20 cellular contexts compared by ENCODE assay signal in genomic region chr1:248812736-248813425, GRCh38. TPM values are rescaled to one million over a fixed set of nuclear protein-coding genes. Genes with fewer than 3 reads are reported as not detected.
DNase-seq lines count a peak whose midpoint lies in the region; ATAC-seq and TF ChIP-seq lines count a peak whose summit lies in the region.
"Had no signal": no experiment of that assay in that cellular context is flagged by ENCODE, and none has a peak within 500 bp of the region (broad histone marks: within the 10 kb centered on the region; RNA-seq: fewer than 3 reads in every experiment).

No MANE protein-coding gene starts in this region.

- WGBS in H9 (ENCODE audit: extremely low coverage, insufficient read length, low lambda C conversion rate) = 100% methylated on average over 3 of the region's 23 CpGs

- no peak overlapping the region for H2AK5ac ChIP-seq in H9 (ENCODE audit: insufficient read length, low read length)

- no peak overlapping the region for H3K27ac ChIP-seq in H9 (ENCODE audit: insufficient read length, low read depth, low read length)
- H3K27ac ChIP-seq: A549, SJSA1 had no signal

- ATAC-seq in activated naive CD4-positive, alpha-beta T cell treated with anti-CD3 and anti-CD28 coated beads, Interleukin-2, amount 50 U/mL, for 72 hours = no peak
- no peak for ATAC-seq in stimulated activated naive B cell treated with anti-CD40 and anti-IgM and Interleukin-4, amounts not matched to agents 10 μg/mL and 1 μg/mL and 100 μg/mL, for 72 hours (replicated peaks)
- no peak for ATAC-seq in GM19455 (IDR thresholded peaks at IDR 0.05; ENCODE audit: unreplicated experiment)

- H2BK12ac ChIP-seq in H9 (ENCODE audit: insufficient read length, low read depth, low read length) = no peak overlapping the region

- H3T11ph ChIP-seq in H9 (ENCODE audit: low read length) = no peak overlapping the region

- no peak overlapping the region for H3K4me2 ChIP-seq in H9 (ENCODE audit: insufficient read depth, insufficient read length, low read length)
- H3K4me2 ChIP-seq: A549 had no signal

- H3K27me3 ChIP-seq in H9 (ENCODE audit: insufficient read depth, low read length) = no peaks in the 10 kb centered on the region
- H3K27me3 ChIP-seq: SJSA1 had no signal

- H3K79me1 ChIP-seq in H9 (ENCODE audit: insufficient read depth, low read depth, low read length, poor library complexity, severe bottlenecking) = no peaks in the 10 kb centered on the region

- H2BK120ac ChIP-seq in H9 (ENCODE audit: low read depth, low read length, poor library complexity, severe bottlenecking) = no peak overlapping the region

- H2BK20ac ChIP-seq in H9 (ENCODE audit: low read depth, low read length, poor library complexity, severe bottlenecking) = no peak overlapping the region

- H3K9me3 Mint-ChIP-seq in activated naive CD4-positive, alpha-beta T cell treated with anti-CD3 and anti-CD28 coated beads, Interleukin-2, amount 50 U/mL, for 72 hours = no peaks in the 10 kb centered on the region
- no peaks in the 10 kb centered on the region for H3K9me3 Mint-ChIP-seq in activated naive CD4-positive, alpha-beta T cell treated with anti-CD3 and anti-CD28 coated beads for 36 hours
- H3K9me3 Mint-ChIP-seq in H9 = no peaks in the 10 kb centered on the region
- no peaks in the 10 kb centered on the region for H3K9me3 Mint-ChIP-seq in stimulated activated naive B cell treated with anti-CD40 and anti-IgM and Interleukin-4, amounts not matched to agents 10 μg/mL and 1 μg/mL and 100 μg/mL, for 72 hours
- H3K9me3 Mint-ChIP-seq: CD4-positive, alpha-beta T cell; IgD-negative memory B cell had no signal

- H3K14ac ChIP-seq in H9 (ENCODE audit: insufficient read depth, low read length) = no peak overlapping the region

- no peaks in the 10 kb centered on the region for H3K27me3 Mint-ChIP-seq in activated naive CD4-positive, alpha-beta T cell treated with anti-CD3 and anti-CD28 coated beads for 36 hours (ENCODE audit: low read depth)
- H3K27me3 Mint-ChIP-seq in H9 (ENCODE audit: low read depth) = no peaks in the 10 kb centered on the region
- no peaks in the 10 kb centered on the region for H3K27me3 Mint-ChIP-seq in stimulated activated naive B cell treated with anti-CD40 and anti-IgM and Interleukin-4, amounts not matched to agents 10 μg/mL and 1 μg/mL and 100 μg/mL, for 72 hours
- H3K27me3 Mint-ChIP-seq: B cell; CD4-positive, alpha-beta T cell; IgD-negative memory B cell had no signal

- intact Hi-C loops in activated naive CD4-positive, alpha-beta T cell treated with anti-CD3 and anti-CD28 coated beads for 36 hours (cut with micrococcal nuclease) = no loop called here

- no peak overlapping the region for H2BK5ac ChIP-seq in H9 (ENCODE audit: insufficient read length, low read length)

- no peaks in the 10 kb centered on the region for H3K9me3 ChIP-seq in H9 (ENCODE audit: control insufficient read depth, low read depth, low read length)
- H3K9me3 ChIP-seq: A549, SJSA1 had no signal

- DNase-seq in activated naive CD4-positive, alpha-beta T cell treated with anti-CD3 and anti-CD28 coated beads, Interleukin-2, amount 50 U/mL, for 72 hours (ENCODE audit: low spot score in 2 of 2) = no peak
- no peak for DNase-seq in activated naive CD4-positive, alpha-beta T cell treated with anti-CD3 and anti-CD28 coated beads for 36 hours
- DNase-seq in H9 (no peak), islet precursor cell (peak; percentile 37), NK-92 (lab: John Stamatoyannopoulos, UW; ENCODE audit: unreplicated experiment) (no peak), NCI-H345 (lab: John Stamatoyannopoulos, UW) (no peak)
- DNase-seq in stimulated activated naive B cell treated with anti-CD40 and anti-IgM and Interleukin-4, amounts not matched to agents 10 μg/mL and 1 μg/mL and 100 μg/mL, for 72 hours = no peak
- DNase-seq: CD4-positive, alpha-beta T cell; DMS153; GOT3; NCI-H1694; NCI-H2081; NCI-H2171; NCI-H524 treated with DMSO at 0.1 percent for 48 hours; OCI-M1 had no signal

- H3K4me1 ChIP-seq in H9 (ENCODE audit: insufficient read depth, low read length) = no peaks in the 10 kb centered on the region

- no peaks in the 10 kb centered on the region for H3K23me2 ChIP-seq in H9 (ENCODE audit: insufficient read length, low read depth, low read length, poor library complexity, severe bottlenecking)

- H3K9ac ChIP-seq in H9 (ENCODE audit: extremely low read depth, insufficient read length, low read length) = no peak overlapping the region

- H3K36me3 Mint-ChIP-seq in activated naive CD4-positive, alpha-beta T cell treated with anti-CD3 and anti-CD28 coated beads, Interleukin-2, amount 50 U/mL, for 72 hours = peaks cover 7 to 27% of the 10 kb centered on the region in 2 donors
- H3K36me3 Mint-ChIP-seq in activated naive CD4-positive, alpha-beta T cell treated with anti-CD3 and anti-CD28 coated beads for 36 hours (ENCODE audit: low read depth) = peaks cover 28% of the 10 kb centered on the region
- H3K36me3 Mint-ChIP-seq in H9 (ENCODE audit: insufficient read depth in 1 of 3, low read depth in 3 of 3) = peaks cover 28 to 57% (median 55%) of the 10 kb centered on the region in 3 experiments
- H3K36me3 Mint-ChIP-seq in stimulated activated naive B cell treated with anti-CD40 and anti-IgM and Interleukin-4, amounts not matched to agents 10 μg/mL and 1 μg/mL and 100 μg/mL, for 72 hours = peaks cover 53 to 67% of the 10 kb centered on the region in 2 donors

- H3K4me1 Mint-ChIP-seq in activated naive CD4-positive, alpha-beta T cell treated with anti-CD3 and anti-CD28 coated beads for 36 hours (ENCODE audit: low read depth) = peaks cover 22% of the 10 kb centered on the region
- peaks cover 15 to 17% of the 10 kb centered on the region in 2 experiments for H3K4me1 Mint-ChIP-seq in H9
- peaks cover 25 to 35% of the 10 kb centered on the region in 2 donors for H3K4me1 Mint-ChIP-seq in stimulated activated naive B cell treated with anti-CD40 and anti-IgM and Interleukin-4, amounts not matched to agents 10 μg/mL and 1 μg/mL and 100 μg/mL, for 72 hours

- H3K56ac ChIP-seq in H9 (ENCODE audit: insufficient read length, low read depth, low read length) = no peak overlapping the region

- H3K4me3 Mint-ChIP-seq in activated naive CD4-positive, alpha-beta T cell treated with anti-CD3 and anti-CD28 coated beads for 36 hours = no peak overlapping the region
- no peak overlapping the region; a peak in 1 of 5 replicates for H3K4me3 Mint-ChIP-seq in H9
- H3K4me3 Mint-ChIP-seq in stimulated activated naive B cell treated with anti-CD40 and anti-IgM and Interleukin-4, amounts not matched to agents 10 μg/mL and 1 μg/mL and 100 μg/mL, for 72 hours = no peak overlapping the region
- H3K4me3 Mint-ChIP-seq: B cell; CD4-positive, alpha-beta T cell had no signal

- no peak overlapping the region for H3K4ac ChIP-seq in H9 (ENCODE audit: low read depth, low read length)

- H3K18ac ChIP-seq in H9 (ENCODE audit: insufficient read length, low read depth, low read length) = no peak overlapping the region

- H3K23ac ChIP-seq in H9 (ENCODE audit: insufficient read length, low read depth, low read length) = no peak overlapping the region

- no peak overlapping the region for H2AFZ ChIP-seq in H9 (ENCODE audit: low read length)

- H4K20me1 ChIP-seq in H9 (ENCODE audit: control insufficient read depth, insufficient read depth, insufficient read length) = no peaks in the 10 kb centered on the region

- peak overlapping the region; percentile 47 to 72 for H3K27ac Mint-ChIP-seq in activated naive CD4-positive, alpha-beta T cell treated with anti-CD3 and anti-CD28 coated beads, Interleukin-2, amount 50 U/mL, for 72 hours
- no peak overlapping the region for H3K27ac Mint-ChIP-seq in activated naive CD4-positive, alpha-beta T cell treated with anti-CD3 and anti-CD28 coated beads for 36 hours
- H3K27ac Mint-ChIP-seq in H9 = peak overlapping the region in 2 of 3 experiments; percentile 39 to 64; a peak in 2 of 7 replicates
- peak overlapping the region; percentile 57 for H3K27ac Mint-ChIP-seq in stimulated activated naive B cell treated with anti-CD40 and anti-IgM and Interleukin-4, amounts not matched to agents 10 μg/mL and 1 μg/mL and 100 μg/mL, for 72 hours
- H3K27ac Mint-ChIP-seq: B cell, IgD-negative memory B cell had no signal

- H3K79me2 ChIP-seq in H9 (ENCODE audit: insufficient read depth, low read length) = no peaks in the 10 kb centered on the region

- no peak overlapping the region for H4K91ac ChIP-seq in H9 (ENCODE audit: insufficient read length, low read depth, low read length)

- no peak overlapping the region for H4K8ac ChIP-seq in H9 (replicated peaks; ENCODE audit: insufficient read length, low read depth, low read length)

- H2BK15ac ChIP-seq in H9 (ENCODE audit: low read depth, low read length) = no peak overlapping the region

- TF ChIP-seq CTCF in H9 (conservative IDR thresholded peaks at IDR 0.05) = no peak

- no peak overlapping the region for H4K5ac ChIP-seq in H9 (ENCODE audit: insufficient read length, low read depth, low read length)

- CTCF ChIA-PET in activated naive CD4-positive, alpha-beta T cell treated with anti-CD3 and anti-CD28 coated beads for 36 hours (lab: Charles Lee) = interaction anchor here (1.2 kb wide), 1 partner anchor 124 kb away, joined by 3 read pairs; no protein-coding TSS in a partner anchor

RNA-seq across cellular contexts. Expression of gene SH3BP5L, which starts 12.8 kb away (rescaled TPM):
- 10 to 100 TPM; 19.3 to 33.9 TPM for total RNA-seq in activated naive CD4-positive, alpha-beta T cell treated with anti-CD3 and anti-CD28 coated beads, Interleukin-2, amount 50 U/mL, for 72 hours
- total RNA-seq in activated naive CD4-positive, alpha-beta T cell treated with anti-CD3 and anti-CD28 coated beads for 36 hours = 10 to 100 TPM; 20.3 to 20.5 TPM
- total RNA-seq in H9 (2021) = 27.6 and 28.8 TPM in 2 replicates

RNA-seq across cellular contexts. Expression of gene ZNF672, which starts 25.1 kb away (rescaled TPM):
- total RNA-seq in activated naive CD4-positive, alpha-beta T cell treated with anti-CD3 and anti-CD28 coated beads, Interleukin-2, amount 50 U/mL, for 72 hours = 10 to 100 TPM; 46.4 to 54.9 TPM
- total RNA-seq in activated naive CD4-positive, alpha-beta T cell treated with anti-CD3 and anti-CD28 coated beads for 36 hours = 10 to 100 TPM; 51.6 to 53.4 TPM
- 28.5 and 29.4 TPM in 2 replicates for total RNA-seq in H9 (2021)

RNA-seq across cellular contexts. Expression of gene ZNF692, which starts 46.0 kb away (rescaled TPM):
- total RNA-seq in activated naive CD4-positive, alpha-beta T cell treated with anti-CD3 and anti-CD28 coated beads, Interleukin-2, amount 50 U/mL, for 72 hours = 100 to 1,000 TPM in 1 of 2 donors, 10 to 100 TPM in 1; 93.0 to 152 TPM
- total RNA-seq in activated naive CD4-positive, alpha-beta T cell treated with anti-CD3 and anti-CD28 coated beads for 36 hours = 10 to 100 TPM; 87.6 to 88.7 TPM
- total RNA-seq in H9 (2021) = 40.0 and 40.1 TPM in 2 replicates

RNA-seq across cellular contexts. Expression of gene LYPD8, which starts 57.3 kb away (rescaled TPM):
- not detected for total RNA-seq in activated naive CD4-positive, alpha-beta T cell treated with anti-CD3 and anti-CD28 coated beads, Interleukin-2, amount 50 U/mL, for 72 hours
- total RNA-seq in activated naive CD4-positive, alpha-beta T cell treated with anti-CD3 and anti-CD28 coated beads for 36 hours = not detected
- not detected in 2 replicates for total RNA-seq in H9 (2021)
- total RNA-seq: B cell; CD4-positive, alpha-beta T cell; SJSA1 had no signal
